24 cellular contexts compared by ENCODE assay signal in the genomic region with DNA sequence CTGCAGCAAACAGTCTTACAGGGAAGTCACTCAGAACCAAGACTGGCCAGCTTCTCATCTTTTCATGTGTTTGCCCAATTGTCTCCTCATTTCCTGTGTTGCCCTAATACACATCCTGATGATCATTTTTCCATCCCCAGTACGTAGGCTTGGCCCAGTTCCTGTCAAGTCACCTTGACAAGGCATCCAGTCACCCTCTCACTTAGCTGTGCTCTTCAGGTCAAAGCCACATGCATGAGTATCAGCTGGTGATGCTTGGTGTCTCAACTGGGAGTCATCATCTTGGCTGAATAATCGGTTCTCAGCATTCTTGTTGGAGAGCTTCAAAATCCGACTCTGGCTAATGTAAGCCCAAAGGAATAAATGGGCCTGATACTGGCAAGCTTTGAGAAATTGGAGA.
DNase-seq lines count a peak whose midpoint lies in the region; ATAC-seq and TF ChIP-seq lines count a peak whose summit lies in the region.
"Had no signal": no experiment of that assay in that cellular context is flagged by ENCODE, and none has a peak within 500 bp of the region (broad histone marks: within the 10 kb centered on the region; RNA-seq: fewer than 3 reads in every experiment).

No MANE protein-coding gene starts in this region.

- H3K27ac ChIP-seq in thyroid gland: no peak overlapping the region
- H3K27ac ChIP-seq: A549; BLaER1 treated with 17β-estradiol and CSF1 and Interleukin-3, amounts not matched to agents 10 nM and 100 nM had no signal

- peaks cover 6% of the 10 kb centered on the region for H3K4me1 Mint-ChIP-seq in activated CD4-positive, alpha-beta memory T cell treated with anti-CD3 and anti-CD28 coated beads for 36 hours (ENCODE audit: low read depth)
- H3K4me1 Mint-ChIP-seq in activated CD4-positive, alpha-beta memory T cell treated with anti-CD3 and anti-CD28 coated beads, Interleukin-2, amount 10 ng/mL, durations not matched to agents 7 days and 5 days: peaks cover 35% of the 10 kb centered on the region
- peaks cover 16% of the 10 kb centered on the region for H3K4me1 Mint-ChIP-seq in stimulated activated effector memory CD8-positive, alpha-beta T cell treated with anti-CD3 and anti-CD28 coated beads, Interleukin-12 subunit alpha, Interleukin-12 subunit beta, amount 100 ng/mL, for 72 hours
- H3K4me1 Mint-ChIP-seq: CD14-positive monocyte, H9 had no signal

- no peaks in the 10 kb centered on the region for H3K9me3 Mint-ChIP-seq in activated CD4-positive, alpha-beta memory T cell treated with anti-CD3 and anti-CD28 coated beads for 36 hours
- no peaks in the 10 kb centered on the region for H3K9me3 Mint-ChIP-seq in activated CD4-positive, alpha-beta memory T cell treated with anti-CD3 and anti-CD28 coated beads, Interleukin-2, amount 10 ng/mL, durations not matched to agents 7 days and 5 days
- no peaks in the 10 kb centered on the region for H3K9me3 Mint-ChIP-seq in stimulated activated effector memory CD8-positive, alpha-beta T cell treated with anti-CD3 and anti-CD28 coated beads, Interleukin-12 subunit alpha, Interleukin-12 subunit beta, amount 100 ng/mL, for 72 hours
- H3K9me3 Mint-ChIP-seq: CD14-positive monocyte; CD4-positive, alpha-beta T cell; CD8-positive, alpha-beta memory T cell; GM23338; H9 had no signal

- H3K36me3 Mint-ChIP-seq in activated CD4-positive, alpha-beta memory T cell treated with anti-CD3 and anti-CD28 coated beads for 36 hours: no peaks in the 10 kb centered on the region
- no peaks in the 10 kb centered on the region for H3K36me3 Mint-ChIP-seq in activated CD4-positive, alpha-beta memory T cell treated with anti-CD3 and anti-CD28 coated beads, Interleukin-2, amount 10 ng/mL, durations not matched to agents 7 days and 5 days (ENCODE audit: low read depth)
- no peaks in the 10 kb centered on the region for H3K36me3 Mint-ChIP-seq in stimulated activated effector memory CD8-positive, alpha-beta T cell treated with anti-CD3 and anti-CD28 coated beads, Interleukin-12 subunit alpha, Interleukin-12 subunit beta, amount 100 ng/mL, for 72 hours
- H3K36me3 Mint-ChIP-seq: CD14-positive monocyte; CD8-positive, alpha-beta memory T cell had no signal

- no peak for DNase-seq in activated CD4-positive, alpha-beta memory T cell treated with anti-CD3 and anti-CD28 coated beads for 36 hours
- no peak for DNase-seq in activated CD4-positive, alpha-beta memory T cell treated with anti-CD3 and anti-CD28 coated beads, Interleukin-2, amount 10 ng/mL, durations not matched to agents 7 days and 5 days
- DNase-seq in MG63: peak; percentile 54
- peak; percentile 26 for DNase-seq in epithelial cell of esophagus (ENCODE audit: low read depth)
- no peak for DNase-seq in stimulated activated effector memory CD8-positive, alpha-beta T cell treated with anti-CD3 and anti-CD28 coated beads, Interleukin-12 subunit alpha, Interleukin-12 subunit beta, amount 100 ng/mL, for 72 hours (ENCODE audit: low spot score in 2 of 2)
- DNase-seq in thyroid gland: no peak
- DNase-seq: 8988T; ACHN; AML-193; BE2C; CD4-positive, alpha-beta T cell; CD8-positive, alpha-beta memory T cell; DMS 273 treated with DMSO at 0.1 percent for 48 hours; DMS79; EL; GDM1; H9 had no signal

- POLR2A ChIA-PET in activated CD4-positive, alpha-beta memory T cell treated with anti-CD3 and anti-CD28 coated beads for 36 hours (lab: Charles Lee): no interaction called here
- POLR2A ChIA-PET in activated CD4-positive, alpha-beta memory T cell treated with anti-CD3 and anti-CD28 coated beads, Interleukin-2, amount 10 ng/mL, durations not matched to agents 7 days and 5 days (lab: Charles Lee): no interaction called here

- no peaks in the 10 kb centered on the region for H3K4me1 ChIP-seq in thyroid gland
- H3K4me1 ChIP-seq: A549; BE2C; BLaER1 treated with 17β-estradiol and CSF1 and Interleukin-3, amounts not matched to agents 10 nM and 100 nM had no signal

- 70 to 96% methylated on average over 2 to 3 of the region's 3 CpGs for WGBS in thyroid gland, 2 donors

- TF ChIP-seq CTCF in epithelial cell of esophagus (IDR thresholded peaks at IDR 0.05; ENCODE audit: insufficient read depth, low read depth, low read length, missing control alignments) (no peak), thyroid gland (IDR thresholded peaks at IDR 0.05) (no peak)

- peak; percentile 70 for ATAC-seq in stimulated activated effector memory CD8-positive, alpha-beta T cell treated with anti-CD3 and anti-CD28 coated beads, Interleukin-12 subunit alpha, Interleukin-12 subunit beta, amount 100 ng/mL, for 72 hours
- ATAC-seq in HG02870 (IDR thresholded peaks at IDR 0.05; ENCODE audit: unreplicated experiment): no peak
- ATAC-seq: A549, GM12878, GM23338, HCT116 had no signal

- H3K27me3 Mint-ChIP-seq in activated CD4-positive, alpha-beta memory T cell treated with anti-CD3 and anti-CD28 coated beads for 36 hours: no peaks in the 10 kb centered on the region
- H3K27me3 Mint-ChIP-seq in activated CD4-positive, alpha-beta memory T cell treated with anti-CD3 and anti-CD28 coated beads, Interleukin-2, amount 10 ng/mL, durations not matched to agents 7 days and 5 days: no peaks in the 10 kb centered on the region
- H3K27me3 Mint-ChIP-seq: CD4-positive, alpha-beta T cell; CD8-positive, alpha-beta memory T cell had no signal

- H3K4me3 ChIP-seq in MG63: no peak overlapping the region
- H3K4me3 ChIP-seq in epithelial cell of esophagus (ENCODE audit: low read length): no peak overlapping the region
- no peak overlapping the region for H3K4me3 ChIP-seq in thyroid gland (replicated peaks in 1 of 3)
- H3K4me3 ChIP-seq: A549; BLaER1 treated with 17β-estradiol and CSF1 and Interleukin-3, amounts not matched to agents 10 nM and 100 nM; GM12878; GM23338 had no signal

- intact Hi-C loops in activated CD4-positive, alpha-beta memory T cell treated with anti-CD3 and anti-CD28 coated beads for 36 hours (cut with micrococcal nuclease): no loop called here
- intact Hi-C loops in thyroid gland (cut with DNase I): no loop called here

- H3K9me3 ChIP-seq in MG63: no peaks in the 10 kb centered on the region
- no peaks in the 10 kb centered on the region for H3K9me3 ChIP-seq in thyroid gland
- H3K9me3 ChIP-seq: A549; BE2C; BLaER1 treated with 17β-estradiol and CSF1 and Interleukin-3, amounts not matched to agents 10 nM and 100 nM had no signal

- H3K36me3 ChIP-seq in MG63: no peaks in the 10 kb centered on the region
- H3K36me3 ChIP-seq in thyroid gland: no peaks in the 10 kb centered on the region
- H3K36me3 ChIP-seq: BE2C; BLaER1 treated with 17β-estradiol and CSF1 and Interleukin-3, amounts not matched to agents 10 nM and 100 nM had no signal

- no peak overlapping the region for H3K4me3 Mint-ChIP-seq in activated CD4-positive, alpha-beta memory T cell treated with anti-CD3 and anti-CD28 coated beads for 36 hours
- H3K4me3 Mint-ChIP-seq in activated CD4-positive, alpha-beta memory T cell treated with anti-CD3 and anti-CD28 coated beads, Interleukin-2, amount 10 ng/mL, durations not matched to agents 7 days and 5 days: no peak overlapping the region
- no peak overlapping the region for H3K4me3 Mint-ChIP-seq in stimulated activated effector memory CD8-positive, alpha-beta T cell treated with anti-CD3 and anti-CD28 coated beads, Interleukin-12 subunit alpha, Interleukin-12 subunit beta, amount 100 ng/mL, for 72 hours
- H3K4me3 Mint-ChIP-seq: CD4-positive, alpha-beta T cell; CD8-positive, alpha-beta memory T cell; GM23338; H9 had no signal

- H3K27ac Mint-ChIP-seq in activated CD4-positive, alpha-beta memory T cell treated with anti-CD3 and anti-CD28 coated beads for 36 hours: peak overlapping the region; percentile 3
- H3K27ac Mint-ChIP-seq in activated CD4-positive, alpha-beta memory T cell treated with anti-CD3 and anti-CD28 coated beads, Interleukin-2, amount 10 ng/mL, durations not matched to agents 7 days and 5 days: no peak overlapping the region
- H3K27ac Mint-ChIP-seq in stimulated activated effector memory CD8-positive, alpha-beta T cell treated with anti-CD3 and anti-CD28 coated beads, Interleukin-12 subunit alpha, Interleukin-12 subunit beta, amount 100 ng/mL, for 72 hours: no peak overlapping the region
- H3K27ac Mint-ChIP-seq: CD14-positive monocyte; CD4-positive, alpha-beta T cell; CD8-positive, alpha-beta memory T cell; GM23338; H9 had no signal

- CTCF ChIA-PET in activated CD4-positive, alpha-beta memory T cell treated with anti-CD3 and anti-CD28 coated beads for 36 hours (lab: Charles Lee): interaction anchor here (1.1 kb wide), 1 partner anchor 12 kb away, joined by 4 read pairs; no protein-coding TSS in a partner anchor
- CTCF ChIA-PET in activated CD4-positive, alpha-beta memory T cell treated with anti-CD3 and anti-CD28 coated beads, Interleukin-2, amount 10 ng/mL, durations not matched to agents 7 days and 5 days (lab: Charles Lee): no interaction called here

- TF ChIP-seq POLR2A in thyroid gland (IDR thresholded peaks at IDR 0.05): no peak

- H3K27me3 ChIP-seq in MG63: no peaks in the 10 kb centered on the region
- no peaks in the 10 kb centered on the region for H3K27me3 ChIP-seq in thyroid gland
- H3K27me3 ChIP-seq: BE2C; BLaER1 treated with 17β-estradiol and CSF1 and Interleukin-3, amounts not matched to agents 10 nM and 100 nM had no signal

Comparison
In these comparisons a context has a peak if more than half of its experiments do, and no peak if none do; other contexts are left out.
1. DNase-seq: peak in MG63 (single experiment) and epithelial cell of esophagus (single experiment); none in activated CD4-positive, alpha-beta memory T cell treated with anti-CD3 and anti-CD28 coated beads for 36 hours (single experiment), activated CD4-positive, alpha-beta memory T cell treated with anti-CD3 and anti-CD28 coated beads, Interleukin-2, amount 10 ng/mL, durations not matched to agents 7 days and 5 days (single experiment), stimulated activated effector memory CD8-positive, alpha-beta T cell treated with anti-CD3 and anti-CD28 coated beads, Interleukin-12 subunit alpha, Interleukin-12 subunit beta, amount 100 ng/mL, for 72 hours (0 of 2) and thyroid gland (0 of 2).